In genomic region chr17:32780721-32781120, GRCh38 we compare ENCODE assay signal across 1 cellular context.
TF ChIP-seq lines count a peak whose summit lies in the region.

No MANE protein-coding gene starts in this region.

TF ChIP-seq in GM12878, 131 proteins besides CTCF, POLR2A, EP300 and RAD21 (continued from another document):
- TF ChIP-seq MEF2A (IDR thresholded peaks at IDR 0.05; ENCODE audit: insufficient read depth, low read depth, low read length) (no peak), YY1 (IDR thresholded peaks at IDR 0.05; ENCODE audit: low read depth, low read length) (no peak), MLLT1 (IDR thresholded peaks at IDR 0.05) (no peak), ZSCAN29 (IDR thresholded peaks at IDR 0.05) (no peak), ZNF687 (IDR thresholded peaks at IDR 0.05) (no peak), CHD2 (IDR thresholded peaks at IDR 0.05; ENCODE audit: borderline replicate concordance, low read depth, low read length) (no peak), GATAD2B (conservative IDR thresholded peaks at IDR 0.05; ENCODE audit: low read depth) (no peak), CEBPZ (IDR thresholded peaks at IDR 0.05; ENCODE audit: low read depth, low read length) (no peak), ZBTB11 (CRISPR knock-in tag; IDR thresholded peaks at IDR 0.05) (no peak), SUPT20H (IDR thresholded peaks at IDR 0.05; ENCODE audit: borderline replicate concordance, control insufficient read depth, low read depth, low read length) (no peak), PAX5 (IDR thresholded peaks at IDR 0.05; ENCODE audit: borderline replicate concordance, low read depth, low read length) (no peak), TCF12 (IDR thresholded peaks at IDR 0.05; ENCODE audit: low read depth, low read length) (no peak), RELA (IDR thresholded peaks at IDR 0.05; ENCODE audit: borderline replicate concordance, partially characterized antibody) (no peak), RAD51 (IDR thresholded peaks at IDR 0.05) (no peak), ZBTB4 (CRISPR knock-in tag; IDR thresholded peaks at IDR 0.05) (no peak), USF2 (IDR thresholded peaks at IDR 0.05; ENCODE audit: borderline replicate concordance, low read depth, low read length) (no peak)
